In genomic region chr18:48949051-48949605, GRCh38 we compare ENCODE assay signal across 1 cellular context.
TF ChIP-seq lines count a peak whose summit lies in the region.

No MANE protein-coding gene starts in this region.

TF ChIP-seq in IMR-90, 13 proteins besides CTCF, POLR2A, EP300 and RAD21:
- TF ChIP-seq BHLHE40 (IDR thresholded peaks at IDR 0.05; ENCODE audit: low read depth, low read length) (0 out of 2 replicates have a peak, but pooled peaks have one; percentile 11), RFX5 (IDR thresholded peaks at IDR 0.05; ENCODE audit: low read depth, low read length) (no peak), CHD1 (IDR thresholded peaks at IDR 0.05; ENCODE audit: low read depth, low read length) (no peak; the same call in 1 of the 2 replicates), ELK1 (IDR thresholded peaks at IDR 0.05; ENCODE audit: borderline replicate concordance, low read depth, low read length) (no peak), MXI1 (IDR thresholded peaks at IDR 0.05; ENCODE audit: borderline replicate concordance, low read depth, low read length) (peak; percentile 20; the same call in 1 of the 2 replicates)
TF ChIP-seq in IMR-90: peak in this region for 2.
